Comparison of ENCODE assay signal across 21 cellular contexts in genomic region chr14:104368751-104369100, GRCh38.
"Had no signal": no experiment of that assay in that cellular context is flagged by ENCODE, and none has a peak within 500 bp of the region (broad histone marks: within the 10 kb centered on the region; RNA-seq: fewer than 3 reads in every experiment).

No MANE protein-coding gene starts in this region.

- DNase-seq: cortex of kidney; dorsolateral prefrontal cortex; effector CD8-positive, alpha-beta T cell; foreskin melanocyte; head of caudate nucleus; hippocampal formation; kidney glomerular epithelial cell; mesendoderm; naive B cell; sigmoid colon; stimulated activated CD4-positive, alpha-beta T cell treated with anti-CD3 and anti-CD28 coated beads, Interleukin-2, amount 100 ng/mL, for 24 hours; stimulated activated CD4-positive, alpha-beta T cell treated with anti-CD3 and anti-CD28 coated beads, Interleukin-4, amount 100 ng/mL, for 4 hours; stimulated activated naive B cell treated with anti-CD40 and anti-IgM and Interleukin-4, amounts not matched to agents 10 μg/mL and 1 μg/mL and 100 μg/mL, for 72 hours; stimulated activated naive CD8-positive, alpha-beta T cell treated with anti-CD3 and anti-CD28 coated beads, Interleukin-15, amount 100 ng/mL, for 72 hours; testis; upper lobe of right lung had no signal

- H3K4me3 Mint-ChIP-seq: naive B cell; nephron; stimulated activated naive B cell treated with anti-CD40 and anti-IgM and Interleukin-4, amounts not matched to agents 10 μg/mL and 1 μg/mL and 100 μg/mL, for 72 hours; stimulated activated naive CD8-positive, alpha-beta T cell treated with anti-CD3 and anti-CD28 coated beads, Interleukin-15, amount 100 ng/mL, for 72 hours had no signal

- H3K9me3 Mint-ChIP-seq: nephron; stimulated activated naive CD8-positive, alpha-beta T cell treated with anti-CD3 and anti-CD28 coated beads, Interleukin-15, amount 100 ng/mL, for 72 hours had no signal

- H3K4me1 Mint-ChIP-seq: stimulated activated naive B cell treated with anti-CD40 and anti-IgM and Interleukin-4, amounts not matched to agents 10 μg/mL and 1 μg/mL and 100 μg/mL, for 72 hours had no signal

- H3K4me1 ChIP-seq: sigmoid colon, testis, tibial nerve, upper lobe of right lung had no signal

- H3K36me3 ChIP-seq: neutrophil, sigmoid colon, tibial nerve, upper lobe of right lung had no signal

- H3K27ac Mint-ChIP-seq: naive B cell; nephron; stimulated activated naive B cell treated with anti-CD40 and anti-IgM and Interleukin-4, amounts not matched to agents 10 μg/mL and 1 μg/mL and 100 μg/mL, for 72 hours; stimulated activated naive CD8-positive, alpha-beta T cell treated with anti-CD3 and anti-CD28 coated beads, Interleukin-15, amount 100 ng/mL, for 72 hours had no signal

- H3K27me3 ChIP-seq: neutrophil, testis, tibial nerve had no signal

- H3K36me3 Mint-ChIP-seq: stimulated activated naive B cell treated with anti-CD40 and anti-IgM and Interleukin-4, amounts not matched to agents 10 μg/mL and 1 μg/mL and 100 μg/mL, for 72 hours had no signal

- ATAC-seq: left lobe of liver; stimulated activated naive B cell treated with anti-CD40 and anti-IgM and Interleukin-4, amounts not matched to agents 10 μg/mL and 1 μg/mL and 100 μg/mL, for 72 hours; stimulated activated naive CD8-positive, alpha-beta T cell treated with anti-CD3 and anti-CD28 coated beads, Interleukin-15, amount 100 ng/mL, for 72 hours; upper lobe of right lung had no signal

- H3K4me3 ChIP-seq: dorsolateral prefrontal cortex, sigmoid colon, skin epidermis, testis, tibial nerve, upper lobe of right lung had no signal

- H3K9me3 ChIP-seq: neutrophil, sigmoid colon, testis, upper lobe of right lung had no signal

- H3K27ac ChIP-seq: dorsolateral prefrontal cortex, neutrophil, sigmoid colon, skin epidermis, testis, tibial nerve, upper lobe of right lung had no signal

- H3K27me3 Mint-ChIP-seq: stimulated activated naive CD8-positive, alpha-beta T cell treated with anti-CD3 and anti-CD28 coated beads, Interleukin-15, amount 100 ng/mL, for 72 hours had no signal
